In the genomic region with DNA sequence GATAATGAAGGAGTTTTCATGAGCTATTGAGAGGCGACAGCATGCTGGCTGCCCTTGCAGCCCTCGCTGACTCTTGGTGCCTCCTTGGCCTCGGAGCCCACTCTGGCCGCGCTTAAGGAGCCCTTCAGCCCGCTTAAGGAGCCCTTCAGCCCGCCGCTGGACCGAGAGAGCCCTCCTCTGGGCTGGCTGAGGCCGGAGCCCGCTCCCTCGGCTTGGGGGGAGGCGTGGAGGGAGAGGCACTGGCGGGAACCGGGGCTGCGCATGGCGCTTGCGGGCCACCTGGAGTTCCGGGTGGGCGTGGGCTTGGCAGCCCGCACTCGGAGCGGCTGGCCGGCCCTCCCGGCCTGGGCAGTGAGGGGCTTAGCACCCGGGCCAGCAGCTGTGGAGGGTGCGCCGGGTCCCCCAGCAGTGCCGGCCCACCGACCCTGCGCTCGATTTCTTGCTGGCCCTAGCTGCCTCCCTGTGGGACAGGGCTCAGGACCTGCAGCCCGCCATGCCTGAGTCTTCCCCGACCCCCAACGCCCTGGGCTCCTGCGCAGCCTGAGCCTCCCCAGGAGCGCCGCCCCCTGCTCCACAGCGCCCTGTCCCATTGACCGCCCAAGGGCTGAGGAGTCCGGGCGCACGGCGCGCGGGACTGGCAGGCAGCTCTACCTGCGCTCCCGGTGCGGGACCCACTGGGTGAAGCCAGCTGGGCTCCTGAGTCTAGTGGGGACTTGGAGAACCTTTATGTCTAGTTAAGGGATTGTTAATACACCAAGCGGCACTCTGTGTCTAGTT, we compare ENCODE assay signal across 17 cellular contexts.
"Had no signal": no experiment of that assay in that cellular context is flagged by ENCODE, and none has a peak within 500 bp of the region (broad histone marks: within the 10 kb centered on the region; RNA-seq: fewer than 3 reads in every experiment).

No MANE protein-coding gene starts in this region.

- FAIRE-seq: endothelial cell of umbilical vein, small intestine, urothelium cell line had no signal

- DNase-seq: activated CD4-positive, alpha-beta T cell treated with anti-CD3 and anti-CD28 coated beads for 36 hours; activated CD8-positive, alpha-beta memory T cell treated with anti-CD3 and anti-CD28 coated beads, Interleukin-2, amount 50 U/mL, for 4 hours; activated CD8-positive, alpha-beta T cell treated with anti-CD3 and anti-CD28 coated beads for 36 hours; activated naive CD8-positive, alpha-beta T cell treated with anti-CD3 and anti-CD28 coated beads, Interleukin-2, amount 50 U/mL, for 24 hours; activated T-cell treated with anti-CD3 and anti-CD28 coated beads, Interleukin-2, amount 50 U/mL, for 72 hours; colonic mucosa; effector CD4-positive, alpha-beta T cell; gastrocnemius medialis; kidney glomerular epithelial cell; mammary epithelial cell; small intestine; stimulated activated naive B cell treated with anti-CD40 and anti-IgM and Interleukin-4, amounts not matched to agents 10 μg/mL and 1 μg/mL and 100 μg/mL, for 72 hours; T1000 had no signal

- H3K27me3 ChIP-seq: ascending aorta, colonic mucosa, gastrocnemius medialis, ovary had no signal

- H3K27ac Mint-ChIP-seq: activated CD4-positive, alpha-beta T cell treated with anti-CD3 and anti-CD28 coated beads for 36 hours; activated CD8-positive, alpha-beta T cell treated with anti-CD3 and anti-CD28 coated beads for 36 hours; activated naive CD8-positive, alpha-beta T cell treated with anti-CD3 and anti-CD28 coated beads, Interleukin-2, amount 50 U/mL, for 24 hours; activated T-cell treated with anti-CD3 and anti-CD28 coated beads, Interleukin-2, amount 50 U/mL, for 72 hours; stimulated activated naive B cell treated with anti-CD40 and anti-IgM and Interleukin-4, amounts not matched to agents 10 μg/mL and 1 μg/mL and 100 μg/mL, for 72 hours had no signal

- H3K4me1 Mint-ChIP-seq: activated CD4-positive, alpha-beta T cell treated with anti-CD3 and anti-CD28 coated beads for 36 hours; activated naive CD8-positive, alpha-beta T cell treated with anti-CD3 and anti-CD28 coated beads, Interleukin-2, amount 50 U/mL, for 24 hours; stimulated activated naive B cell treated with anti-CD40 and anti-IgM and Interleukin-4, amounts not matched to agents 10 μg/mL and 1 μg/mL and 100 μg/mL, for 72 hours had no signal

- H3K4me1 ChIP-seq: ascending aorta, colonic mucosa, gastrocnemius medialis had no signal

- H3K9me3 Mint-ChIP-seq: activated CD8-positive, alpha-beta T cell treated with anti-CD3 and anti-CD28 coated beads for 36 hours; activated naive CD8-positive, alpha-beta T cell treated with anti-CD3 and anti-CD28 coated beads, Interleukin-2, amount 50 U/mL, for 24 hours; activated T-cell treated with anti-CD3 and anti-CD28 coated beads, Interleukin-2, amount 50 U/mL, for 72 hours had no signal

- H3K36me3 ChIP-seq: ascending aorta, colonic mucosa, gastrocnemius medialis, ovary had no signal

- H3K27ac ChIP-seq: ascending aorta, colonic mucosa, gastrocnemius medialis, ovary had no signal

- H3K9me3 ChIP-seq: ascending aorta, colonic mucosa, gastrocnemius medialis, ovary had no signal

- ATAC-seq: activated CD4-positive, alpha-beta T cell treated with anti-CD3 and anti-CD28 coated beads for 36 hours; activated CD8-positive, alpha-beta T cell treated with anti-CD3 and anti-CD28 coated beads for 36 hours; activated naive CD8-positive, alpha-beta T cell treated with anti-CD3 and anti-CD28 coated beads, Interleukin-2, amount 50 U/mL, for 24 hours; activated T-cell treated with anti-CD3 and anti-CD28 coated beads, Interleukin-2, amount 50 U/mL, for 72 hours; gastrocnemius medialis; stimulated activated naive B cell treated with anti-CD40 and anti-IgM and Interleukin-4, amounts not matched to agents 10 μg/mL and 1 μg/mL and 100 μg/mL, for 72 hours had no signal

- H3K4me3 Mint-ChIP-seq: activated CD4-positive, alpha-beta T cell treated with anti-CD3 and anti-CD28 coated beads for 36 hours; activated CD8-positive, alpha-beta T cell treated with anti-CD3 and anti-CD28 coated beads for 36 hours; activated naive CD8-positive, alpha-beta T cell treated with anti-CD3 and anti-CD28 coated beads, Interleukin-2, amount 50 U/mL, for 24 hours; activated T-cell treated with anti-CD3 and anti-CD28 coated beads, Interleukin-2, amount 50 U/mL, for 72 hours had no signal

- H3K4me3 ChIP-seq: colonic mucosa, gastrocnemius medialis, ovary had no signal
